22 cellular contexts compared by ENCODE assay signal in genomic region chr2:44230378-44230777, GRCh38. TPM values are rescaled to one million over a fixed set of nuclear protein-coding genes. Genes with fewer than 3 reads are reported as not detected.
DNase-seq lines count a peak whose midpoint lies in the region; ATAC-seq and TF ChIP-seq lines count a peak whose summit lies in the region.
"Had no signal": no experiment of that assay in that cellular context is flagged by ENCODE, and none has a peak within 500 bp of the region (broad histone marks: within the 10 kb centered on the region; RNA-seq: fewer than 3 reads in every experiment).

No MANE protein-coding gene starts in this region.

- H3K36me3 Mint-ChIP-seq in activated B cell treated with CpG ODN at 0.5 μM for 24 hours (ENCODE audit: low read depth): peaks cover 33% of the 10 kb centered on the region
- H3K36me3 Mint-ChIP-seq in naive thymus-derived CD4-positive, alpha-beta T cell: peaks cover 0 to 19% (median 4%) of the 10 kb centered on the region in 5 donors

- H3K4me3 Mint-ChIP-seq in activated B cell treated with CpG ODN at 0.5 μM for 24 hours: no peak overlapping the region
- no peak overlapping the region for H3K4me3 Mint-ChIP-seq in naive thymus-derived CD4-positive, alpha-beta T cell
- H3K4me3 Mint-ChIP-seq: activated naive CD4-positive, alpha-beta T cell treated with anti-CD3 and anti-CD28 coated beads, Interleukin-2, amount 10 ng/mL, durations not matched to agents 7 days and 5 days; stimulated activated naive CD8-positive, alpha-beta T cell treated with anti-CD3 and anti-CD28 coated beads, Interleukin-15, Interleukin-2, amounts not matched to agents 100 ng/mL and 50 ng/mL, for 24 hours had no signal

- CTCF ChIA-PET in activated B cell treated with CpG ODN at 0.5 μM for 24 hours (lab: Charles Lee): no interaction called here
- CTCF ChIA-PET in naive thymus-derived CD4-positive, alpha-beta T cell (lab: Charles Lee): no interaction called here

- no peak overlapping the region for H3K27ac ChIP-seq in naive thymus-derived CD4-positive, alpha-beta T cell (ENCODE audit: low read depth, low read length)
- H3K27ac ChIP-seq in breast epithelium: no peak overlapping the region
- H3K27ac ChIP-seq: body of pancreas, upper lobe of right lung had no signal

- no peaks in the 10 kb centered on the region for H3K27me3 ChIP-seq in naive thymus-derived CD4-positive, alpha-beta T cell (ENCODE audit: control insufficient read depth in 2 of 2, insufficient read depth in 2 of 2, low read length in 2 of 2)
- H3K27me3 ChIP-seq in breast epithelium: no peaks in the 10 kb centered on the region
- H3K27me3 ChIP-seq: body of pancreas, upper lobe of right lung had no signal

- ATAC-seq in activated B cell treated with CpG ODN at 0.5 μM for 24 hours (ENCODE audit: low read depth): no peak
- ATAC-seq in naive thymus-derived CD4-positive, alpha-beta T cell: no peak
- ATAC-seq: body of pancreas, mucosa of descending colon, sciatic nerve, upper lobe of right lung had no signal

- TF ChIP-seq POLR2A in breast epithelium (IDR thresholded peaks at IDR 0.05): no peak

- H3K4me3 ChIP-seq in naive thymus-derived CD4-positive, alpha-beta T cell (ENCODE audit: low read length): no peak overlapping the region
- no peak overlapping the region for H3K4me3 ChIP-seq in breast epithelium
- H3K4me3 ChIP-seq: body of pancreas, mucosa of descending colon, upper lobe of right lung had no signal

- peaks cover 11% of the 10 kb centered on the region for H3K4me1 Mint-ChIP-seq in activated B cell treated with CpG ODN at 0.5 μM for 24 hours
- H3K4me1 Mint-ChIP-seq in naive thymus-derived CD4-positive, alpha-beta T cell: peaks cover 0 to 29% (median 18%) of the 10 kb centered on the region in 7 donors

- intact Hi-C loops in activated B cell treated with CpG ODN at 0.5 μM for 24 hours (cut with micrococcal nuclease): no loop called here
- intact Hi-C loops in naive thymus-derived CD4-positive, alpha-beta T cell (cut with micrococcal nuclease): no loop called here
- intact Hi-C loops in breast epithelium (cut with DNase I; ENCODE audit: low total_unique reads): no loop called here

- in situ Hi-C loops in ACHN (cut with HindIII; ENCODE audit: low pct_ligation_motif_present, low pct_unique_long_range_greater_than_20kb, low sequenced_read_pairs): no loop called here

- no peak for TF ChIP-seq CTCF in activated B cell treated with CpG ODN at 0.5 μM for 24 hours (IDR thresholded peaks at IDR 0.05)
- no peak for TF ChIP-seq CTCF in breast epithelium (IDR thresholded peaks at IDR 0.05)

- no peaks in the 10 kb centered on the region for H3K4me1 ChIP-seq in naive thymus-derived CD4-positive, alpha-beta T cell (ENCODE audit: control insufficient read depth in 2 of 2, insufficient read depth in 2 of 2, low read length in 2 of 2)
- no peaks in the 10 kb centered on the region for H3K4me1 ChIP-seq in breast epithelium
- H3K4me1 ChIP-seq: upper lobe of right lung had no signal

- H3K36me3 ChIP-seq in naive thymus-derived CD4-positive, alpha-beta T cell (ENCODE audit: control insufficient read depth in 2 of 3, insufficient read depth in 3 of 3, low read length in 3 of 3): peaks cover 0 to 6% (median 5%) of the 10 kb centered on the region in 3 experiments
- H3K36me3 ChIP-seq in breast epithelium: no peaks in the 10 kb centered on the region

- H3K9me3 ChIP-seq in naive thymus-derived CD4-positive, alpha-beta T cell (ENCODE audit: control insufficient read depth in 2 of 3, low read length in 3 of 3): no peaks in the 10 kb centered on the region
- no peaks in the 10 kb centered on the region for H3K9me3 ChIP-seq in breast epithelium
- H3K9me3 ChIP-seq: body of pancreas, mucosa of descending colon, upper lobe of right lung had no signal

- H3K27me3 Mint-ChIP-seq in activated B cell treated with CpG ODN at 0.5 μM for 24 hours: no peaks in the 10 kb centered on the region
- no peaks in the 10 kb centered on the region for H3K27me3 Mint-ChIP-seq in naive thymus-derived CD4-positive, alpha-beta T cell
- H3K27me3 Mint-ChIP-seq: activated naive CD4-positive, alpha-beta T cell treated with anti-CD3 and anti-CD28 coated beads, Interleukin-2, amount 10 ng/mL, durations not matched to agents 7 days and 5 days; stimulated activated naive CD8-positive, alpha-beta T cell treated with anti-CD3 and anti-CD28 coated beads, Interleukin-15, Interleukin-2, amounts not matched to agents 100 ng/mL and 50 ng/mL, for 24 hours had no signal

- POLR2A ChIA-PET in activated B cell treated with CpG ODN at 0.5 μM for 24 hours (lab: Charles Lee): no interaction called here
- POLR2A ChIA-PET in naive thymus-derived CD4-positive, alpha-beta T cell (lab: Charles Lee): interaction anchor here (1.0 kb wide), 1 partner anchor 10 kb away, joined by 3 read pairs; no protein-coding TSS in a partner anchor

- no peaks in the 10 kb centered on the region for H3K9me3 Mint-ChIP-seq in activated B cell treated with CpG ODN at 0.5 μM for 24 hours
- no peaks in the 10 kb centered on the region for H3K9me3 Mint-ChIP-seq in naive thymus-derived CD4-positive, alpha-beta T cell
- H3K9me3 Mint-ChIP-seq: activated naive CD4-positive, alpha-beta T cell treated with anti-CD3 and anti-CD28 coated beads, Interleukin-2, amount 10 ng/mL, durations not matched to agents 7 days and 5 days; stimulated activated naive CD8-positive, alpha-beta T cell treated with anti-CD3 and anti-CD28 coated beads, Interleukin-15, Interleukin-2, amounts not matched to agents 100 ng/mL and 50 ng/mL, for 24 hours had no signal

- DNase-seq in ACHN (peak; percentile 45), ELF-1 (ENCODE audit: low read depth, low spot score) (peak; percentile 12), activated B cell treated with CpG ODN at 0.5 μM for 24 hours (no peak), NCI-H345 treated with DMSO at 0.1 percent for 48 hours (lab: John Stamatoyannopoulos, UW; ENCODE audit: unreplicated experiment) (no peak), A172 (ENCODE audit: low spot score) (no peak), breast epithelium (ENCODE audit: low spot score in 2 of 2) (no peak)
- DNase-seq in naive thymus-derived CD4-positive, alpha-beta T cell: no peak
- DNase-seq: activated CD4-positive, alpha-beta T cell treated with anti-CD3 and anti-CD28 coated beads, Interleukin-2, amount 50 U/mL, for 1 hour; activated naive CD4-positive, alpha-beta T cell treated with anti-CD3 and anti-CD28 coated beads, Interleukin-2, amount 10 ng/mL, durations not matched to agents 7 days and 5 days; body of pancreas; Calu3; cortex of kidney; erythroblast; GF-D8; mucosa of descending colon; NCI-H2107; occipital lobe; SW 1271; upper lobe of right lung had no signal

- peak overlapping the region; percentile 56 for H3K27ac Mint-ChIP-seq in activated B cell treated with CpG ODN at 0.5 μM for 24 hours
- H3K27ac Mint-ChIP-seq in naive thymus-derived CD4-positive, alpha-beta T cell: peak overlapping the region in 7 of 9 donors; percentile 14 to 84 (median 69)
- H3K27ac Mint-ChIP-seq: activated naive CD4-positive, alpha-beta T cell treated with anti-CD3 and anti-CD28 coated beads, Interleukin-2, amount 10 ng/mL, durations not matched to agents 7 days and 5 days; stimulated activated naive CD8-positive, alpha-beta T cell treated with anti-CD3 and anti-CD28 coated beads, Interleukin-15, Interleukin-2, amounts not matched to agents 100 ng/mL and 50 ng/mL, for 24 hours had no signal

RNA-seq across cellular contexts. Expression of gene SLC3A1, which starts 44.9 kb away (rescaled TPM):
- total RNA-seq in activated B cell treated with CpG ODN at 0.5 μM for 24 hours: 0.29 and 0.40 TPM in 2 replicates
- 1 to 10 TPM in 2 of 5 experiments, under 1 TPM in 2, not detected in 1; 0.32 to 1.2 (median 0.78) TPM for total RNA-seq in naive thymus-derived CD4-positive, alpha-beta T cell
- polyA plus RNA-seq in naive thymus-derived CD4-positive, alpha-beta T cell: under 1 TPM; 0.28 to 0.95 TPM
- 0.24 and 1.2 TPM in 2 replicates for total RNA-seq in A172 (2014; rRNA removed; shearing (Covaris generic))
- total RNA-seq in breast epithelium: under 1 TPM; 0.48 to 0.98 (median 0.88) TPM
- total RNA-seq: HT1080 had no signal

Comparison
In these comparisons a context has a peak if more than half of its experiments do, and no peak if none do; other contexts are left out.
1. DNase-seq: peak in ACHN (single experiment) and ELF-1 (single experiment); none in activated B cell treated with CpG ODN at 0.5 μM for 24 hours (single experiment), naive thymus-derived CD4-positive, alpha-beta T cell (0 of 9), NCI-H345 treated with DMSO at 0.1 percent for 48 hours (single experiment), A172 (single experiment) and breast epithelium (0 of 2).